9 cellular contexts compared by ENCODE assay signal in genomic region chr7:130154501-130155317, GRCh38. TPM values are rescaled to one million over a fixed set of nuclear protein-coding genes. Genes with fewer than 3 reads are reported as not detected.
DNase-seq lines count a peak whose midpoint lies in the region; ATAC-seq, FAIRE-seq and TF ChIP-seq lines count a peak whose summit lies in the region.
"Had no signal": no experiment of that assay in that cellular context is flagged by ENCODE, and none has a peak within 500 bp of the region (broad histone marks: within the 10 kb centered on the region; RNA-seq: fewer than 3 reads in every experiment).

No MANE protein-coding gene starts in this region.

- intact Hi-C loops in pancreas (cut with DNase I): no loop called here

- H3K4me3 Mint-ChIP-seq in H9 (no peak overlapping the region), chondrocyte (ENCODE audit: unreplicated experiment) (no peak overlapping the region), immature natural killer cell (no peak overlapping the region)
- H3K4me3 Mint-ChIP-seq: activated naive CD4-positive, alpha-beta T cell treated with anti-CD3 and anti-CD28 coated beads, Interleukin-2, amount 50 U/mL, for 24 hours had no signal

- WGBS in H9 (ENCODE audit: extremely low coverage, insufficient read length, low lambda C conversion rate): no CpG with 5 or more reads among the region's 31 CpGs
- WGBS in pancreas, 2 donors: 30 to 39% methylated on average over 31 of the region's 31 CpGs

- H3K79me2 ChIP-seq in H9 (ENCODE audit: insufficient read depth, low read length): no peaks in the 10 kb centered on the region

- H3K4me1 Mint-ChIP-seq in H9 (peaks cover 3% of the 10 kb centered on the region in 2 experiments; a peak in 3 of 4 replicates), chondrocyte (ENCODE audit: low read depth) (no peaks in the 10 kb centered on the region), immature natural killer cell (no peaks in the 10 kb centered on the region)
- H3K4me1 Mint-ChIP-seq: activated naive CD4-positive, alpha-beta T cell treated with anti-CD3 and anti-CD28 coated beads, Interleukin-2, amount 50 U/mL, for 24 hours had no signal

- no peak overlapping the region for H2BK15ac ChIP-seq in H9 (ENCODE audit: low read depth, low read length)

- TF ChIP-seq CTCF in H9 (conservative IDR thresholded peaks at IDR 0.05) (peak; percentile 85), chondrocyte (IDR thresholded peaks at IDR 0.05) (peak; percentile 36), pancreas (IDR thresholded peaks at IDR 0.05) (no peak), coronary artery (IDR thresholded peaks at IDR 0.05) (no peak)

- FAIRE-seq in pancreas (lab: Jason Lieb, UNC) (no peak), GM19239 (lab: Jason Lieb, UNC) (no peak)

- H3K9me3 ChIP-seq in H9 (ENCODE audit: control insufficient read depth, low read depth, low read length): no peaks in the 10 kb centered on the region
- H3K9me3 ChIP-seq in pancreas: no peaks in the 10 kb centered on the region

- H3K56ac ChIP-seq in H9 (ENCODE audit: insufficient read length, low read depth, low read length): no peak overlapping the region

- H2AFZ ChIP-seq in H9 (ENCODE audit: low read length): no peak overlapping the region

- H4K91ac ChIP-seq in H9 (ENCODE audit: insufficient read length, low read depth, low read length): no peak overlapping the region

- H2BK12ac ChIP-seq in H9 (ENCODE audit: insufficient read length, low read depth, low read length): no peak overlapping the region

- H3K4me3 ChIP-seq in pancreas (peak overlapping the region in 1 of 4 donors; percentile 14), coronary artery (no peak overlapping the region)

- H4K20me1 ChIP-seq in H9 (ENCODE audit: control insufficient read depth, insufficient read depth, insufficient read length): no peaks in the 10 kb centered on the region

- H3K27me3 ChIP-seq in H9 (ENCODE audit: insufficient read depth, low read length) (no peaks in the 10 kb centered on the region), pancreas (no peaks in the 10 kb centered on the region)

- no peak overlapping the region for H3K23ac ChIP-seq in H9 (ENCODE audit: insufficient read length, low read depth, low read length)

- H3K4me1 ChIP-seq in H9 (ENCODE audit: insufficient read depth, low read length): no peaks in the 10 kb centered on the region
- peaks cover 8 to 16% (median 14%) of the 10 kb centered on the region in 3 donors for H3K4me1 ChIP-seq in pancreas

- H3K4ac ChIP-seq in H9 (ENCODE audit: low read depth, low read length): no peak overlapping the region

- DNase-seq in H9: peak; percentile 76
- peak; percentile 50 for DNase-seq in NCI-H2196 treated with DMSO at 0.1 percent for 48 hours (lab: John Stamatoyannopoulos, UW; ENCODE audit: unreplicated experiment)
- DNase-seq in chondrocyte (ENCODE audit: low spot score): no peak
- peak; percentile 77 to 94 (median 84) for DNase-seq in pancreas
- DNase-seq in AG08396 (ENCODE audit: low spot score): no peak
- DNase-seq in GM19239 (ENCODE audit: insufficient read length, low spot score): no peak
- DNase-seq in immature natural killer cell: no peak
- DNase-seq in coronary artery (ENCODE audit: low spot score): no peak

- H4K5ac ChIP-seq in H9 (ENCODE audit: insufficient read length, low read depth, low read length): no peak overlapping the region

- H3K79me1 ChIP-seq in H9 (ENCODE audit: insufficient read depth, low read depth, low read length, poor library complexity, severe bottlenecking): no peaks in the 10 kb centered on the region

- H3T11ph ChIP-seq in H9 (ENCODE audit: low read length): no peak overlapping the region

- H3K36me3 Mint-ChIP-seq in H9 (ENCODE audit: insufficient read depth in 1 of 3, low read depth in 3 of 3) (peaks cover 12 to 27% (median 22%) of the 10 kb centered on the region in 3 experiments), chondrocyte (ENCODE audit: low read depth) (peaks cover 18% of the 10 kb centered on the region), immature natural killer cell (peaks cover 15 to 22% (median 20%) of the 10 kb centered on the region in 3 donors)

- H3K23me2 ChIP-seq in H9 (ENCODE audit: insufficient read length, low read depth, low read length, poor library complexity, severe bottlenecking): no peaks in the 10 kb centered on the region

- H3K27ac ChIP-seq in H9 (ENCODE audit: insufficient read length, low read depth, low read length) (no peak overlapping the region), pancreas (peak overlapping the region; percentile 43 to 70 (median 58)), coronary artery (no peak overlapping the region)

- H2BK120ac ChIP-seq in H9 (ENCODE audit: low read depth, low read length, poor library complexity, severe bottlenecking): no peak overlapping the region

- H3K9me3 Mint-ChIP-seq in H9 (peaks cover 4 to 5% of the 10 kb centered on the region in 2 experiments; a peak in 3 of 5 replicates), chondrocyte (ENCODE audit: low read depth) (no peaks in the 10 kb centered on the region), immature natural killer cell (peaks cover 0 to 1% (median 0%) of the 10 kb centered on the region in 6 donors)
- H3K9me3 Mint-ChIP-seq: activated naive CD4-positive, alpha-beta T cell treated with anti-CD3 and anti-CD28 coated beads, Interleukin-2, amount 50 U/mL, for 24 hours had no signal

- H4K8ac ChIP-seq in H9 (replicated peaks; ENCODE audit: insufficient read length, low read depth, low read length): no peak overlapping the region

- H3K27ac Mint-ChIP-seq in H9 (no peak overlapping the region), chondrocyte (ENCODE audit: unreplicated experiment) (no peak overlapping the region), immature natural killer cell (no peak overlapping the region)
- H3K27ac Mint-ChIP-seq: activated naive CD4-positive, alpha-beta T cell treated with anti-CD3 and anti-CD28 coated beads, Interleukin-2, amount 50 U/mL, for 24 hours had no signal

- no peaks in the 10 kb centered on the region for H3K27me3 Mint-ChIP-seq in H9 (ENCODE audit: low read depth)
- no peaks in the 10 kb centered on the region for H3K27me3 Mint-ChIP-seq in chondrocyte (ENCODE audit: low read depth)
- H3K27me3 Mint-ChIP-seq in immature natural killer cell (ENCODE audit: low read depth in 3 of 3): peaks cover 8 to 16% (median 8%) of the 10 kb centered on the region in 3 donors
- H3K27me3 Mint-ChIP-seq: activated naive CD4-positive, alpha-beta T cell treated with anti-CD3 and anti-CD28 coated beads, Interleukin-2, amount 50 U/mL, for 24 hours had no signal

- no peaks in the 10 kb centered on the region for H3K36me3 ChIP-seq in pancreas

- no peak overlapping the region for H3K14ac ChIP-seq in H9 (ENCODE audit: insufficient read depth, low read length)

- H2BK5ac ChIP-seq in H9 (ENCODE audit: insufficient read length, low read length): no peak overlapping the region

- H3K18ac ChIP-seq in H9 (ENCODE audit: insufficient read length, low read depth, low read length): no peak overlapping the region

- H3K9ac ChIP-seq in H9 (ENCODE audit: extremely low read depth, insufficient read length, low read length): no peak overlapping the region

- no peak overlapping the region for H2BK20ac ChIP-seq in H9 (ENCODE audit: low read depth, low read length, poor library complexity, severe bottlenecking)

- ATAC-seq in pancreas: peak; percentile 77 to 83 (median 77)

- no peak overlapping the region for H3K4me2 ChIP-seq in H9 (ENCODE audit: insufficient read depth, insufficient read length, low read length)

- H2AK5ac ChIP-seq in H9 (ENCODE audit: insufficient read length, low read length): no peak overlapping the region

RNA-seq across cellular contexts. Expression of gene TMEM209, which starts 50.5 kb away (rescaled TPM):
- total RNA-seq in H9 (2021) (30.8 and 33.9 TPM in 2 replicates), chondrocyte (13.2 to 14.8 TPM (median 14.8 TPM) in 3 replicates), pancreas (10 to 100 TPM in 5 of 6 donors, 1 to 10 TPM in 1; 9.3 to 16.1 (median 11.4) TPM)
- polyA plus RNA-seq in pancreas (1 to 10 TPM; 4.2 to 5.9 TPM), immature natural killer cell (10 to 100 TPM; 21.6 to 41.1 (median 39.9) TPM)

RNA-seq across cellular contexts. Expression of gene SSMEM1, which starts 53.0 kb away (rescaled TPM):
- total RNA-seq in H9 (2021) (not detected in 2 replicates), chondrocyte (not detected in 3 replicates), pancreas (not detected)
- polyA plus RNA-seq in pancreas (under 1 TPM in 1 of 2 donors, not detected in 1; 0.09 TPM), immature natural killer cell (not detected)

Comparison
In these comparisons a context has a peak if more than half of its experiments do, and no peak if none do; other contexts are left out.
1. DNase-seq: peak in H9 (single experiment), NCI-H2196 treated with DMSO at 0.1 percent for 48 hours (single experiment) and pancreas (6 of 6); none in chondrocyte (single experiment), AG08396 (single experiment), GM19239 (single experiment), immature natural killer cell (0 of 3) and coronary artery (single experiment).
2. H3K27ac ChIP-seq: peak in pancreas (4 of 4); none in H9 (single experiment) and coronary artery (0 of 2).
3. CTCF ChIP-seq: peak in H9 (single experiment) and chondrocyte (single experiment); none in pancreas (0 of 4) and coronary artery (single experiment).